ENCODE assay signal across 1 cellular context in the genomic region with DNA sequence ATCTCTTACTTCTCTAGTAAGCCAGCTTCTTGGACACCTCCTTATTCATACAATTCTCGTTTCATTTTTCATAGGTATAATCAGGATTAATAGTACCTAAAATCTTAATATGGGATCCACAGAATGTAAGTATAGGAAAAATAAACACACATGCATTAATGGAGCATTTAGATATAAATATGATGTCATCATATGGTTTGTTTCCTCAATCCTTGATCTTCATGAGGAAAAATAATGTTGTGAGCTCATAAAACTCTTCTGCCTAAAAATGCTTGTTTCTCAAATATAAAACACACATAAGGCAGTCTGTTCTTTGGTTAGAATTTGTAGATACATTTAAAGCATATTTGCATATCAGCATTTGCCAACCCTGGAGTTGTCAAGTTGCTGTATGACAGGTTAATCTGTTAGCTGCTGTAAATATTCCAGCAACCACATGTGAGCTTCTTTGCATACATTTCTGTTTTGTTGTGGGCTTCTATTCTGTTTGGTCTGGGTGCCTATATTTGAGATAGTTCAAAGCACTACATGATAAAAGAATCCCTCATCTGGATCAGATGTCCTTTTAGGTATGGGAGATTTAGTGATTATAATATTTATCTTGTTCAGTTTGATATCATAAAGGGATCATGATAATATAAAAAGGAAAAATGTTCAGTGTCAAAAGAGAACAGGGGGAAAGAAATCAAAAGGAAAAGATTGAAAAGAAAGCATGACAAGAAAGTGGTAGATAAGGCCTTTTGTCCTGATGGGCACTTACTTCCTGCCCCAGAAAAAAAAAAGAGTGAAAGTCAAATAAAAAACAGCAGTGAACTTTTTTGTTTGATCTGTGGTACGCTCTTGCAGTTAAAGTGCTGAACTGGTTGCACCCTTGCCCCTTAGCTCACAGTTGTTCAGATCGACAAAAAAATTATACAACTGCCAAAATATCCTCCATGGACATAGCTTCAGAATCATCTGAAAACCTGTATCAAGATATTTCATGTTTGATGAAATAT.
A peak's percentile ranks its signal among the peaks of the same experiment; 100 is the strongest.
TF ChIP-seq lines count a peak whose summit lies in the region.

No MANE protein-coding gene starts in this region.

TF ChIP-seq in HepG2, 621 proteins besides CTCF, POLR2A, EP300 and RAD21 (continued from another document and continues in another):
- TF ChIP-seq, protein P1, sequence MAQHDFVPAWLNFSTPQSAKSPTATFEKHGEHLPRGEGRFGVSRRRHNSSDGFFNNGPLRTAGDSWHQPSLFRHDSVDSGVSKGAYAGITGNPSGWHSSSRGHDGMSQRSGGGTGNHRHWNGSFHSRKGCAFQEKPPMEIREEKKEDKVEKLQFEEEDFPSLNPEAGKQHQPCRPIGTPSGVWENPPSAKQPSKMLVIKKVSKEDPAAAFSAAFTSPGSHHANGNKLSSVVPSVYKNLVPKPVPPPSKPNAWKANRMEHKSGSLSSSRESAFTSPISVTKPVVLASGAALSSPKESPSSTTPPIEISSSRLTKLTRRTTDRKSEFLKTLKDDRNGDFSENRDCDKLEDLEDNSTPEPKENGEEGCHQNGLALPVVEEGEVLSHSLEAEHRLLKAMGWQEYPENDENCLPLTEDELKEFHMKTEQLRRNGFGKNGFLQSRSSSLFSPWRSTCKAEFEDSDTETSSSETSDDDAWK (CRISPR knock-in tag; IDR thresholded peaks at IDR 0.05): no peak
- TF ChIP-seq, protein P2, sequence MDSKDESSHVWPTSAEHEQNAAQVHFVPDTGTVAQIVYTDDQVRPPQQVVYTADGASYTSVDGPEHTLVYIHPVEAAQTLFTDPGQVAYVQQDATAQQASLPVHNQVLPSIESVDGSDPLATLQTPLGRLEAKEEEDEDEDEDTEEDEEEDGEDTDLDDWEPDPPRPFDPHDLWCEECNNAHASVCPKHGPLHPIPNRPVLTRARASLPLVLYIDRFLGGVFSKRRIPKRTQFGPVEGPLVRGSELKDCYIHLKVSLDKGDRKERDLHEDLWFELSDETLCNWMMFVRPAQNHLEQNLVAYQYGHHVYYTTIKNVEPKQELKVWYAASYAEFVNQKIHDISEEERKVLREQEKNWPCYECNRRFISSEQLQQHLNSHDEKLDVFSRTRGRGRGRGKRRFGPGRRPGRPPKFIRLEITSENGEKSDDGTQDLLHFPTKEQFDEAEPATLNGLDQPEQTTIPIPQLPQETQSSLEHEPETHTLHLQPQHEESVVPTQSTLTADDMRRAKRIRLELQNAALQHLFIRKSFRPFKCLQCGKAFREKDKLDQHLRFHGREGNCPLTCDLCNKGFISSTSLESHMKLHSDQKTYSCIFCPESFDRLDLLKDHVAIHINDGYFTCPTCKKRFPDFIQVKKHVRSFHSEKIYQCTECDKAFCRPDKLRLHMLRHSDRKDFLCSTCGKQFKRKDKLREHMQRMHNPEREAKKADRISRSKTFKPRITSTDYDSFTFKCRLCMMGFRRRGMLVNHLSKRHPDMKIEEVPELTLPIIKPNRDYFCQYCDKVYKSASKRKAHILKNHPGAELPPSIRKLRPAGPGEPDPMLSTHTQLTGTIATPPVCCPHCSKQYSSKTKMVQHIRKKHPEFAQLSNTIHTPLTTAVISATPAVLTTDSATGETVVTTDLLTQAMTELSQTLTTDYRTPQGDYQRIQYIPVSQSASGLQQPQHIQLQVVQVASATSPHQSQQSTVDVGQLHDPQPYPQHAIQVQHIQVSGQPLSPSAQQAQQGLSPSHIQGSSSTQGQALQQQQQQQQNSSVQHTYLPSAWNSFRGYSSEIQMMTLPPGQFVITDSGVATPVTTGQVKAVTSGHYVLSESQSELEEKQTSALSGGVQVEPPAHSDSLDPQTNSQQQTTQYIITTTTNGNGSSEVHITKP (CRISPR knock-in tag; IDR thresholded peaks at IDR 0.05; ENCODE audit: low read depth): no peak
- TF ChIP-seq, protein P3, sequence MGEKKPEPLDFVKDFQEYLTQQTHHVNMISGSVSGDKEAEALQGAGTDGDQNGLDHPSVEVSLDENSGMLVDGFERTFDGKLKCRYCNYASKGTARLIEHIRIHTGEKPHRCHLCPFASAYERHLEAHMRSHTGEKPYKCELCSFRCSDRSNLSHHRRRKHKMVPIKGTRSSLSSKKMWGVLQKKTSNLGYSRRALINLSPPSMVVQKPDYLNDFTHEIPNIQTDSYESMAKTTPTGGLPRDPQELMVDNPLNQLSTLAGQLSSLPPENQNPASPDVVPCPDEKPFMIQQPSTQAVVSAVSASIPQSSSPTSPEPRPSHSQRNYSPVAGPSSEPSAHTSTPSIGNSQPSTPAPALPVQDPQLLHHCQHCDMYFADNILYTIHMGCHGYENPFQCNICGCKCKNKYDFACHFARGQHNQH (CRISPR knock-in tag; IDR thresholded peaks at IDR 0.05): peak; percentile 36; the same call in 1 of the 2 replicates
- TF ChIP-seq, protein P4, sequence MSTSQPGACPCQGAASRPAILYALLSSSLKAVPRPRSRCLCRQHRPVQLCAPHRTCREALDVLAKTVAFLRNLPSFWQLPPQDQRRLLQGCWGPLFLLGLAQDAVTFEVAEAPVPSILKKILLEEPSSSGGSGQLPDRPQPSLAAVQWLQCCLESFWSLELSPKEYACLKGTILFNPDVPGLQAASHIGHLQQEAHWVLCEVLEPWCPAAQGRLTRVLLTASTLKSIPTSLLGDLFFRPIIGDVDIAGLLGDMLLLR (CRISPR knock-in tag; IDR thresholded peaks at IDR 0.05): no peak
- TF ChIP-seq, protein P5, sequence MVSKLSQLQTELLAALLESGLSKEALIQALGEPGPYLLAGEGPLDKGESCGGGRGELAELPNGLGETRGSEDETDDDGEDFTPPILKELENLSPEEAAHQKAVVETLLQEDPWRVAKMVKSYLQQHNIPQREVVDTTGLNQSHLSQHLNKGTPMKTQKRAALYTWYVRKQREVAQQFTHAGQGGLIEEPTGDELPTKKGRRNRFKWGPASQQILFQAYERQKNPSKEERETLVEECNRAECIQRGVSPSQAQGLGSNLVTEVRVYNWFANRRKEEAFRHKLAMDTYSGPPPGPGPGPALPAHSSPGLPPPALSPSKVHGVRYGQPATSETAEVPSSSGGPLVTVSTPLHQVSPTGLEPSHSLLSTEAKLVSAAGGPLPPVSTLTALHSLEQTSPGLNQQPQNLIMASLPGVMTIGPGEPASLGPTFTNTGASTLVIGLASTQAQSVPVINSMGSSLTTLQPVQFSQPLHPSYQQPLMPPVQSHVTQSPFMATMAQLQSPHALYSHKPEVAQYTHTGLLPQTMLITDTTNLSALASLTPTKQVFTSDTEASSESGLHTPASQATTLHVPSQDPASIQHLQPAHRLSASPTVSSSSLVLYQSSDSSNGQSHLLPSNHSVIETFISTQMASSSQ (IDR thresholded peaks at IDR 0.05; ENCODE audit: low read depth): peak; percentile 39
- TF ChIP-seq, protein P5 (CRISPR knock-in tag; IDR thresholded peaks at IDR 0.05; ENCODE audit: borderline replicate concordance): peak; percentile 66; the same call in 1 of the 2 replicates
- TF ChIP-seq, protein P6, sequence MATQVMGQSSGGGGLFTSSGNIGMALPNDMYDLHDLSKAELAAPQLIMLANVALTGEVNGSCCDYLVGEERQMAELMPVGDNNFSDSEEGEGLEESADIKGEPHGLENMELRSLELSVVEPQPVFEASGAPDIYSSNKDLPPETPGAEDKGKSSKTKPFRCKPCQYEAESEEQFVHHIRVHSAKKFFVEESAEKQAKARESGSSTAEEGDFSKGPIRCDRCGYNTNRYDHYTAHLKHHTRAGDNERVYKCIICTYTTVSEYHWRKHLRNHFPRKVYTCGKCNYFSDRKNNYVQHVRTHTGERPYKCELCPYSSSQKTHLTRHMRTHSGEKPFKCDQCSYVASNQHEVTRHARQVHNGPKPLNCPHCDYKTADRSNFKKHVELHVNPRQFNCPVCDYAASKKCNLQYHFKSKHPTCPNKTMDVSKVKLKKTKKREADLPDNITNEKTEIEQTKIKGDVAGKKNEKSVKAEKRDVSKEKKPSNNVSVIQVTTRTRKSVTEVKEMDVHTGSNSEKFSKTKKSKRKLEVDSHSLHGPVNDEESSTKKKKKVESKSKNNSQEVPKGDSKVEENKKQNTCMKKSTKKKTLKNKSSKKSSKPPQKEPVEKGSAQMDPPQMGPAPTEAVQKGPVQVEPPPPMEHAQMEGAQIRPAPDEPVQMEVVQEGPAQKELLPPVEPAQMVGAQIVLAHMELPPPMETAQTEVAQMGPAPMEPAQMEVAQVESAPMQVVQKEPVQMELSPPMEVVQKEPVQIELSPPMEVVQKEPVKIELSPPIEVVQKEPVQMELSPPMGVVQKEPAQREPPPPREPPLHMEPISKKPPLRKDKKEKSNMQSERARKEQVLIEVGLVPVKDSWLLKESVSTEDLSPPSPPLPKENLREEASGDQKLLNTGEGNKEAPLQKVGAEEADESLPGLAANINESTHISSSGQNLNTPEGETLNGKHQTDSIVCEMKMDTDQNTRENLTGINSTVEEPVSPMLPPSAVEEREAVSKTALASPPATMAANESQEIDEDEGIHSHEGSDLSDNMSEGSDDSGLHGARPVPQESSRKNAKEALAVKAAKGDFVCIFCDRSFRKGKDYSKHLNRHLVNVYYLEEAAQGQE (IDR thresholded peaks at IDR 0.05; ENCODE audit: borderline replicate concordance in 1 of 2, low read depth in 1 of 2, low read length in 2 of 2): peak in 1 of 2 experiments; percentile 43; a peak in 1 of 4 replicates
- no peak for TF ChIP-seq RBAK (CRISPR knock-in tag; IDR thresholded peaks at IDR 0.05)
- peak; percentile 81 for TF ChIP-seq MED1 (CRISPR knock-in tag; IDR thresholded peaks at IDR 0.05)
- peak; percentile 95 for TF ChIP-seq ATF7 (IDR thresholded peaks at IDR 0.05)
- TF ChIP-seq ATF7 (CRISPR knock-in tag; IDR thresholded peaks at IDR 0.05): no peak
- TF ChIP-seq MAZ (IDR thresholded peaks at IDR 0.05; ENCODE audit: borderline replicate concordance, low read depth, low read length): no peak
- TF ChIP-seq MAZ (CRISPR knock-in tag; IDR thresholded peaks at IDR 0.05; ENCODE audit: low read depth): no peak
- 0 out of 2 replicates have a peak, but pooled peaks have one; percentile 21 for TF ChIP-seq JUN (CRISPR knock-in tag; IDR thresholded peaks at IDR 0.05)
- TF ChIP-seq KLF6 (CRISPR knock-in tag; IDR thresholded peaks at IDR 0.05): no peak
- TF ChIP-seq EZH2 (conservative IDR thresholded peaks at IDR 0.05; ENCODE audit: low read depth, low read length): no peak
- TF ChIP-seq ZNF501 (CRISPR knock-in tag; IDR thresholded peaks at IDR 0.05): no peak
- TF ChIP-seq REL (CRISPR knock-in tag; conservative IDR thresholded peaks at IDR 0.05): no peak
- TF ChIP-seq NR2F2 (IDR thresholded peaks at IDR 0.05; ENCODE audit: borderline replicate concordance, low read depth): peak; percentile 65
- no peak for TF ChIP-seq BRCA1 (CRISPR knock-in tag; IDR thresholded peaks at IDR 0.05)
- TF ChIP-seq SMYD3 (CRISPR knock-in tag; IDR thresholded peaks at IDR 0.05): no peak
- no peak for TF ChIP-seq TP53 (CRISPR knock-in tag; conservative IDR thresholded peaks at IDR 0.05)
- TF ChIP-seq ZSCAN12 (CRISPR knock-in tag; IDR thresholded peaks at IDR 0.05): 0 out of 2 replicates have a peak, but pooled peaks have one; percentile 15
- peak; percentile 49; the same call in 1 of the 2 replicates for TF ChIP-seq NCOR1 (IDR thresholded peaks at IDR 0.05; ENCODE audit: borderline replicate concordance, low read length)
- TF ChIP-seq BORCS8-MEF2B (CRISPR knock-in tag; IDR thresholded peaks at IDR 0.05): no peak
- no peak; the same call in 1 of the 2 replicates for TF ChIP-seq SIX1 (CRISPR knock-in tag; IDR thresholded peaks at IDR 0.05; ENCODE audit: borderline replicate concordance)
- TF ChIP-seq, protein P7, sequence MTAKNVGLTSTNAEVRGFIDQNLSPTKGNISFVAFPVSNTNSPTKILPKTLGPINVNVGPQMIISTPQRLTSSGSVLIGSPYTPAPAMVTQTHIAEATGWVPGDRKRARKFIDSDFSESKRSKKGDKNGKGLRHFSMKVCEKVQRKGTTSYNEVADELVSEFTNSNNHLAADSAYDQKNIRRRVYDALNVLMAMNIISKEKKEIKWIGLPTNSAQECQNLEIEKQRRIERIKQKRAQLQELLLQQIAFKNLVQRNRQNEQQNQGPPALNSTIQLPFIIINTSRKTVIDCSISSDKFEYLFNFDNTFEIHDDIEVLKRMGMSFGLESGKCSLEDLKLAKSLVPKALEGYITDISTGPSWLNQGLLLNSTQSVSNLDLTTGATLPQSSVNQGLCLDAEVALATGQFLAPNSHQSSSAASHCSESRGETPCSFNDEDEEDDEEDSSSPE (CRISPR knock-in tag; IDR thresholded peaks at IDR 0.05): no peak
- peak; percentile 92 for TF ChIP-seq ISL2 (CRISPR knock-in tag; IDR thresholded peaks at IDR 0.05)
- peak; percentile 78; the same call in 1 of the 2 replicates for TF ChIP-seq GATA4 (IDR thresholded peaks at IDR 0.05; ENCODE audit: borderline replicate concordance, low read depth)
- no peak for TF ChIP-seq ZNF749 (CRISPR knock-in tag; IDR thresholded peaks at IDR 0.05; ENCODE audit: borderline replicate concordance)
- TF ChIP-seq NR2F6 (IDR thresholded peaks at IDR 0.05): peak; percentile 73
- peak; percentile 56; the same call in 1 of the 2 replicates for TF ChIP-seq NR2F6 (CRISPR knock-in tag; IDR thresholded peaks at IDR 0.05)
- no peak for TF ChIP-seq MIER3 (CRISPR knock-in tag; IDR thresholded peaks at IDR 0.05; ENCODE audit: borderline replicate concordance)
- peak; percentile 84; the same call in 1 of the 2 replicates for TF ChIP-seq ETV5 (CRISPR knock-in tag; IDR thresholded peaks at IDR 0.05; ENCODE audit: borderline replicate concordance)
- TF ChIP-seq, protein P8, sequence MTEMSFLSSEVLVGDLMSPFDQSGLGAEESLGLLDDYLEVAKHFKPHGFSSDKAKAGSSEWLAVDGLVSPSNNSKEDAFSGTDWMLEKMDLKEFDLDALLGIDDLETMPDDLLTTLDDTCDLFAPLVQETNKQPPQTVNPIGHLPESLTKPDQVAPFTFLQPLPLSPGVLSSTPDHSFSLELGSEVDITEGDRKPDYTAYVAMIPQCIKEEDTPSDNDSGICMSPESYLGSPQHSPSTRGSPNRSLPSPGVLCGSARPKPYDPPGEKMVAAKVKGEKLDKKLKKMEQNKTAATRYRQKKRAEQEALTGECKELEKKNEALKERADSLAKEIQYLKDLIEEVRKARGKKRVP (CRISPR knock-in tag; IDR thresholded peaks at IDR 0.05): peak in 1 of 2 experiments; percentile 36; a peak in 1 of 4 replicates
- TF ChIP-seq, protein P9, sequence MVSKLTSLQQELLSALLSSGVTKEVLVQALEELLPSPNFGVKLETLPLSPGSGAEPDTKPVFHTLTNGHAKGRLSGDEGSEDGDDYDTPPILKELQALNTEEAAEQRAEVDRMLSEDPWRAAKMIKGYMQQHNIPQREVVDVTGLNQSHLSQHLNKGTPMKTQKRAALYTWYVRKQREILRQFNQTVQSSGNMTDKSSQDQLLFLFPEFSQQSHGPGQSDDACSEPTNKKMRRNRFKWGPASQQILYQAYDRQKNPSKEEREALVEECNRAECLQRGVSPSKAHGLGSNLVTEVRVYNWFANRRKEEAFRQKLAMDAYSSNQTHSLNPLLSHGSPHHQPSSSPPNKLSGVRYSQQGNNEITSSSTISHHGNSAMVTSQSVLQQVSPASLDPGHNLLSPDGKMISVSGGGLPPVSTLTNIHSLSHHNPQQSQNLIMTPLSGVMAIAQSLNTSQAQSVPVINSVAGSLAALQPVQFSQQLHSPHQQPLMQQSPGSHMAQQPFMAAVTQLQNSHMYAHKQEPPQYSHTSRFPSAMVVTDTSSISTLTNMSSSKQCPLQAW (CRISPR knock-in tag; IDR thresholded peaks at IDR 0.05): no peak
